In the genomic region with DNA sequence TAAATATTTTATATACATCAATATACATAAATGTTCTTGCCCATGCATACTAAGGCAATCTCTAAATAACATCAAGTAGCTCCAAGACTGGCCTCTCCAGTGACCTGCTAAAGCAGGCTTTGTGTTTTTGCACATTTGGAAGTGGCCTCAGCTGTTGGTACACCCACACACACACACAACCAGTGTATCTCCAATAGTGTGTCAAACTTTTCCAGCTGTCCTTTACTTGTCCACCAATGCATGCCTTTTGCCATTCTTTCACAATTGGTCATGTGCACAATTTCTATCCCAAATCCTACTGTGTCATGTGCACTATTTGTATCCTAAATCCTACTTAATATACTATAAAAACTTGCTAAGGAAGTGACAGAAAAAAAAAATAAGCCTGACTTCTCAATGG, we compare ENCODE assay signal across 31 cellular contexts. TPM values are rescaled to one million over a fixed set of nuclear protein-coding genes. Genes with fewer than 3 reads are reported as not detected.
"Had no signal": no experiment of that assay in that cellular context is flagged by ENCODE, and none has a peak within 500 bp of the region (broad histone marks: within the 10 kb centered on the region; RNA-seq: fewer than 3 reads in every experiment).

No MANE protein-coding gene starts in this region.

- ATAC-seq: activated CD4-positive, CD25-positive, alpha-beta regulatory T cell treated with anti-CD3 and anti-CD28 coated beads, Interleukin-2, amount 50 U/mL, for 24 hours; activated CD8-positive, alpha-beta T cell treated with anti-CD3 and anti-CD28 coated beads for 36 hours; activated naive CD4-positive, alpha-beta T cell treated with anti-CD3 and anti-CD28 coated beads, Interleukin-2, amount 50 U/mL, for 72 hours; effector memory CD8-positive, alpha-beta T cell; heart left ventricle; T-helper 17 cell had no signal

- H3K9me3 ChIP-seq: ascending aorta, breast epithelium, esophagus squamous epithelium, heart left ventricle had no signal

- H3K27me3 Mint-ChIP-seq: activated B cell treated with CpG ODN at 0.5 μM for 24 hours; activated CD8-positive, alpha-beta T cell treated with anti-CD3 and anti-CD28 coated beads for 36 hours; activated naive CD4-positive, alpha-beta T cell treated with anti-CD3 and anti-CD28 coated beads, Interleukin-2, amount 10 ng/mL, durations not matched to agents 7 days and 5 days; activated naive CD8-positive, alpha-beta T cell treated with anti-CD3 and anti-CD28 coated beads, Interleukin-2, amount 10 ng/mL, durations not matched to agents 7 days and 5 days; brain; central memory CD8-positive, alpha-beta T cell; dendritic cell treated with granulocyte-macrophage colony-stimulating factor and Interleukin-4, amounts not matched to agents 40 ng/mL and 50 ng/mL, for 4 days; effector memory CD8-positive, alpha-beta T cell; T-helper 17 cell had no signal

- H3K9me3 Mint-ChIP-seq: activated B cell treated with CpG ODN at 0.5 μM for 24 hours; activated CD8-positive, alpha-beta T cell treated with anti-CD3 and anti-CD28 coated beads for 36 hours; activated naive CD4-positive, alpha-beta T cell treated with anti-CD3 and anti-CD28 coated beads, Interleukin-2, amount 10 ng/mL, durations not matched to agents 7 days and 5 days; activated naive CD4-positive, alpha-beta T cell treated with anti-CD3 and anti-CD28 coated beads, Interleukin-2, amount 50 U/mL, for 72 hours; activated naive CD8-positive, alpha-beta T cell treated with anti-CD3 and anti-CD28 coated beads, Interleukin-2, amount 10 ng/mL, durations not matched to agents 7 days and 5 days; brain; central memory CD8-positive, alpha-beta T cell; dendritic cell treated with granulocyte-macrophage colony-stimulating factor and Interleukin-4, amounts not matched to agents 40 ng/mL and 50 ng/mL, for 4 days; effector memory CD8-positive, alpha-beta T cell; T-helper 2 cell treated with Interferon-gamma antibody and Interleukin-4, amounts not matched to agents 5 μg/mL and 100 μg/mL, for 36 hours had no signal

- H3K4me3 Mint-ChIP-seq: activated B cell treated with CpG ODN at 0.5 μM for 24 hours; activated CD8-positive, alpha-beta T cell treated with anti-CD3 and anti-CD28 coated beads for 36 hours; activated naive CD4-positive, alpha-beta T cell treated with anti-CD3 and anti-CD28 coated beads, Interleukin-2, amount 10 ng/mL, durations not matched to agents 7 days and 5 days; activated naive CD8-positive, alpha-beta T cell treated with anti-CD3 and anti-CD28 coated beads, Interleukin-2, amount 10 ng/mL, durations not matched to agents 7 days and 5 days; brain; central memory CD8-positive, alpha-beta T cell; dendritic cell treated with granulocyte-macrophage colony-stimulating factor and Interleukin-4, amounts not matched to agents 40 ng/mL and 50 ng/mL, for 4 days; effector memory CD8-positive, alpha-beta T cell; T-helper 17 cell; T-helper 2 cell treated with Interferon-gamma antibody and Interleukin-4, amounts not matched to agents 5 μg/mL and 100 μg/mL, for 36 hours had no signal

- FAIRE-seq: frontal cortex had no signal

- H3K27ac ChIP-seq: ascending aorta, breast epithelium, coronary artery, esophagus squamous epithelium, heart left ventricle, WERI-Rb-1 had no signal

- H3K4me1 ChIP-seq: ascending aorta, breast epithelium had no signal

- H3K36me3 Mint-ChIP-seq: activated naive CD4-positive, alpha-beta T cell treated with anti-CD3 and anti-CD28 coated beads, Interleukin-2, amount 10 ng/mL, durations not matched to agents 7 days and 5 days; activated naive CD4-positive, alpha-beta T cell treated with anti-CD3 and anti-CD28 coated beads, Interleukin-2, amount 50 U/mL, for 72 hours had no signal

- H3K27ac Mint-ChIP-seq: activated B cell treated with CpG ODN at 0.5 μM for 24 hours; activated CD8-positive, alpha-beta T cell treated with anti-CD3 and anti-CD28 coated beads for 36 hours; activated naive CD4-positive, alpha-beta T cell treated with anti-CD3 and anti-CD28 coated beads, Interleukin-2, amount 10 ng/mL, durations not matched to agents 7 days and 5 days; activated naive CD4-positive, alpha-beta T cell treated with anti-CD3 and anti-CD28 coated beads, Interleukin-2, amount 50 U/mL, for 72 hours; activated naive CD8-positive, alpha-beta T cell treated with anti-CD3 and anti-CD28 coated beads, Interleukin-2, amount 10 ng/mL, durations not matched to agents 7 days and 5 days; dendritic cell treated with granulocyte-macrophage colony-stimulating factor and Interleukin-4, amounts not matched to agents 40 ng/mL and 50 ng/mL, for 4 days; effector memory CD8-positive, alpha-beta T cell; T-helper 17 cell; T-helper 2 cell treated with Interferon-gamma antibody and Interleukin-4, amounts not matched to agents 5 μg/mL and 100 μg/mL, for 36 hours had no signal

- H3K36me3 ChIP-seq: breast epithelium had no signal

- DNase-seq: activated B cell treated with CpG ODN at 0.5 μM for 24 hours; activated CD4-positive, alpha-beta T cell treated with anti-CD3 and anti-CD28 coated beads for 48 hours; activated CD4-positive, alpha-beta T cell treated with anti-CD3 and anti-CD28 coated beads, Interleukin-2, amount 50 U/mL, for 1 hour; activated CD4-positive, alpha-beta T cell treated with anti-CD3 and anti-CD28 coated beads, Interleukin-2, amount 50 U/mL, for 48 hours; activated CD8-positive, alpha-beta memory T cell treated with anti-CD3 and anti-CD28 coated beads for 24 hours; activated CD8-positive, alpha-beta T cell treated with anti-CD3 and anti-CD28 coated beads for 36 hours; activated gamma-delta T cell; activated naive CD4-positive, alpha-beta T cell; activated naive CD4-positive, alpha-beta T cell treated with anti-CD3 and anti-CD28 coated beads, Interleukin-2, amount 10 ng/mL, durations not matched to agents 7 days and 5 days; activated naive CD8-positive, alpha-beta T cell treated with anti-CD3 and anti-CD28 coated beads, Interleukin-2, amount 10 ng/mL, durations not matched to agents 7 days and 5 days; activated T-cell treated with anti-CD3 and anti-CD28 coated beads, Interleukin-2, amount 50 U/mL, for 48 hours; effector CD4-positive, alpha-beta T cell; effector memory CD8-positive, alpha-beta T cell; esophagus squamous epithelium; foreskin fibroblast; glutamatergic neuron; heart left ventricle; T-helper 1 cell; T-helper 17 cell; T1000; WERI-Rb-1 had no signal

- H3K4me1 Mint-ChIP-seq: activated B cell treated with CpG ODN at 0.5 μM for 24 hours; activated naive CD4-positive, alpha-beta T cell treated with anti-CD3 and anti-CD28 coated beads, Interleukin-2, amount 10 ng/mL, durations not matched to agents 7 days and 5 days; activated naive CD8-positive, alpha-beta T cell treated with anti-CD3 and anti-CD28 coated beads, Interleukin-2, amount 10 ng/mL, durations not matched to agents 7 days and 5 days; central memory CD8-positive, alpha-beta T cell had no signal

- H3K27me3 ChIP-seq: ascending aorta, breast epithelium, esophagus squamous epithelium, heart left ventricle had no signal

- H3K4me3 ChIP-seq: ascending aorta, breast epithelium, coronary artery, esophagus squamous epithelium, heart left ventricle had no signal

RNA-seq across cellular contexts. Expression of a gene that starts 21.6 kb away (rescaled TPM):
- total RNA-seq: activated B cell treated with CpG ODN at 0.5 μM for 24 hours; activated CD8-positive, alpha-beta T cell treated with anti-CD3 and anti-CD28 coated beads for 36 hours; activated naive CD4-positive, alpha-beta T cell treated with anti-CD3 and anti-CD28 coated beads, Interleukin-2, amount 50 U/mL, for 72 hours; activated naive CD8-positive, alpha-beta T cell treated with anti-CD3 and anti-CD28 coated beads, Interleukin-2, amount 10 ng/mL, durations not matched to agents 7 days and 5 days; ascending aorta; breast epithelium; esophagus squamous epithelium; frontal cortex; T-helper 17 cell had no signal
